ENCODE assay signal across 8 cellular contexts in genomic region chr21:38831526-38832467, GRCh38. TPM values are rescaled to one million over a fixed set of nuclear protein-coding genes. Genes with fewer than 3 reads are reported as not detected.
A peak's percentile ranks its signal among the peaks of the same experiment; 100 is the strongest.
DNase-seq lines count a peak whose midpoint lies in the region; ATAC-seq and TF ChIP-seq lines count a peak whose summit lies in the region.

No MANE protein-coding gene starts in this region.

- H3K4me1 Mint-ChIP-seq in Calu3 (ENCODE audit: low read depth, unreplicated experiment) (peaks cover 22% of the 10 kb centered on the region), T-cell (peaks cover 13 to 18% (median 16%) of the 10 kb centered on the region in 3 donors)
- H3K4me1 Mint-ChIP-seq in natural killer cell treated with Interleukin-12 subunit alpha and Interleukin-12 subunit beta and Interleukin-15 and Interleukin-18, amount 100 ng/mL, for 72 hours (ENCODE audit: low read depth in 2 of 2) = peaks cover 12 to 13% of the 10 kb centered on the region in 2 donors

- BruUV-seq in Calu3 (replicated peaks; lab: Mats Ljungman, UMichigan) = no TSS peak

- POLR2A ChIA-PET in T-cell (lab: Charles Lee) = no interaction called here

- CTCF ChIA-PET in Calu3 (lab: Charles Lee) = interaction anchor here (1.5 kb wide), 1 partner anchor 55 kb away, joined by 3 read pairs; no protein-coding TSS in a partner anchor
- CTCF ChIA-PET in T-cell (lab: Charles Lee) = interaction anchor here in 1 of 2 donors (0.8 to 1.2 kb wide), 2 partner anchors 82 to 97 kb away, joined by 3 to 4 read pairs; no protein-coding TSS in a partner anchor

- H3K9me3 Mint-ChIP-seq in Calu3 (ENCODE audit: low read depth, unreplicated experiment) = no peaks in the 10 kb centered on the region
- no peaks in the 10 kb centered on the region for H3K9me3 Mint-ChIP-seq in T-cell
- H3K9me3 Mint-ChIP-seq in natural killer cell treated with Interleukin-12 subunit alpha and Interleukin-12 subunit beta and Interleukin-15 and Interleukin-18, amount 100 ng/mL, for 72 hours = no peaks in the 10 kb centered on the region

- H3K4me3 Mint-ChIP-seq in Calu3 (ENCODE audit: low read depth, unreplicated experiment) (no peak overlapping the region), T-cell (no peak overlapping the region)
- peak overlapping the region; percentile 24 for H3K4me3 Mint-ChIP-seq in natural killer cell treated with Interleukin-12 subunit alpha and Interleukin-12 subunit beta and Interleukin-15 and Interleukin-18, amount 100 ng/mL, for 72 hours

- H3K27ac Mint-ChIP-seq in Calu3 (ENCODE audit: unreplicated experiment) (peak overlapping the region; percentile 82), T-cell (peak overlapping the region; percentile 7 to 71)
- H3K27ac Mint-ChIP-seq in natural killer cell treated with Interleukin-12 subunit alpha and Interleukin-12 subunit beta and Interleukin-15 and Interleukin-18, amount 100 ng/mL, for 72 hours = peak overlapping the region; percentile 36 to 88

- H3K27me3 Mint-ChIP-seq in Calu3 (ENCODE audit: unreplicated experiment) (no peaks in the 10 kb centered on the region), T-cell (peaks cover 3 to 8% of the 10 kb centered on the region in 2 donors)
- peaks cover 17 to 18% of the 10 kb centered on the region in 2 donors for H3K27me3 Mint-ChIP-seq in natural killer cell treated with Interleukin-12 subunit alpha and Interleukin-12 subunit beta and Interleukin-15 and Interleukin-18, amount 100 ng/mL, for 72 hours

- H3K36me3 Mint-ChIP-seq in Calu3 (ENCODE audit: insufficient read depth, unreplicated experiment) = peaks cover 15% of the 10 kb centered on the region
- H3K36me3 Mint-ChIP-seq in T-cell = no peaks in the 10 kb centered on the region
- no peaks in the 10 kb centered on the region for H3K36me3 Mint-ChIP-seq in natural killer cell treated with Interleukin-12 subunit alpha and Interleukin-12 subunit beta and Interleukin-15 and Interleukin-18, amount 100 ng/mL, for 72 hours

- intact Hi-C loops in Calu3 (cut with micrococcal nuclease; ENCODE audit: unreplicated experiment) = loop anchor here (5.0 kb wide), 1 partner anchor 81 kb away; no protein-coding TSS in a partner anchor

- ATAC-seq in GM21367 (IDR thresholded peaks at IDR 0.05; ENCODE audit: unreplicated experiment) (peak; percentile 81), HG03571 (IDR thresholded peaks at IDR 0.05; ENCODE audit: unreplicated experiment) (peak; percentile 53), T-cell (replicated peaks in 1 of 4) (peak; percentile 66 to 90 (median 80))
- ATAC-seq in natural killer cell treated with Interleukin-12 subunit alpha and Interleukin-12 subunit beta and Interleukin-15 and Interleukin-18, amount 100 ng/mL, for 72 hours = peak; percentile 92 to 96

- TF ChIP-seq CTCF in Calu3 (IDR thresholded peaks at IDR 0.05; ENCODE audit: unreplicated experiment) = no peak

- peak; percentile 59 for DNase-seq in Calu3
- DNase-seq in T-cell = peak in 30 of 34 experiments; percentile 5 to 63 (median 34)
- peak; percentile 72 for DNase-seq in epidermal melanocyte (ENCODE audit: insufficient read length, low spot score)
- DNase-seq in natural killer cell treated with Interleukin-12 subunit alpha and Interleukin-12 subunit beta and Interleukin-15 and Interleukin-18, amount 100 ng/mL, for 72 hours (ENCODE audit: low spot score) = peak; percentile 86
- no peak for DNase-seq in NCI-H146 treated with DMSO at 0.1 percent for 48 hours (lab: John Stamatoyannopoulos, UW; ENCODE audit: unreplicated experiment)
- no peak for DNase-seq in foreskin melanocyte

RNA-seq across cellular contexts. Expression of gene ETS2, which starts 26.1 kb away (rescaled TPM):
- 49.9 and 63.3 TPM in 2 replicates for total RNA-seq in Calu3 (2022)
- total RNA-seq in T-cell = 10 to 100 TPM; 12.3 to 17.3 (median 16.5) TPM
- 10 to 100 TPM; 22.9 to 25.2 TPM for total RNA-seq in natural killer cell treated with Interleukin-12 subunit alpha and Interleukin-12 subunit beta and Interleukin-15 and Interleukin-18, amount 100 ng/mL, for 72 hours

Comparison
In these comparisons a context has a peak if more than half of its experiments do, and no peak if none do; other contexts are left out.
1. DNase-seq: peak in Calu3 (single experiment), T-cell (30 of 34), epidermal melanocyte (single experiment) and natural killer cell treated with Interleukin-12 subunit alpha and Interleukin-12 subunit beta and Interleukin-15 and Interleukin-18, amount 100 ng/mL, for 72 hours (single experiment); none in NCI-H146 treated with DMSO at 0.1 percent for 48 hours (single experiment) and foreskin melanocyte (single experiment).
2. Peak in every context shown above with its lines, with median percentiles within 50 percentile points of each other: H3K27ac Mint-ChIP-seq and ATAC-seq.